Comparison of ENCODE assay signal across 8 cellular contexts in genomic region chr19:4077800-4078683, GRCh38. TPM values are rescaled to one million over a fixed set of nuclear protein-coding genes. Genes with fewer than 3 reads are reported as not detected.
DNase-seq lines count a peak whose midpoint lies in the region; ATAC-seq, FAIRE-seq and TF ChIP-seq lines count a peak whose summit lies in the region.

No MANE protein-coding gene starts in this region.

- H3K4me3 ChIP-seq in kidney (ENCODE audit: low read length in 2 of 2) = peak overlapping the region; percentile 57 to 58

- TF ChIP-seq CTCF in kidney (IDR thresholded peaks at IDR 0.05; ENCODE audit: borderline replicate concordance, extremely low read depth, insufficient read depth) = no peak
- no peak for TF ChIP-seq CTCF in endothelial cell (IDR thresholded peaks at IDR 0.05; ENCODE audit: unreplicated experiment)

- H3K9me3 ChIP-seq in kidney (ENCODE audit: control insufficient read depth in 1 of 2, low read length in 2 of 2) = no peaks in the 10 kb centered on the region

- H3K4me3 Mint-ChIP-seq in activated naive CD8-positive, alpha-beta T cell treated with anti-CD3 and anti-CD28 coated beads, Interleukin-2, amount 10 ng/mL, durations not matched to agents 7 days and 5 days = peak overlapping the region; percentile 87
- no peak overlapping the region for H3K4me3 Mint-ChIP-seq in endothelial cell (ENCODE audit: unreplicated experiment)

- FAIRE-seq in kidney (lab: Jason Lieb, UNC) = no peak

- no peaks in the 10 kb centered on the region for H3K36me3 Mint-ChIP-seq in activated naive CD8-positive, alpha-beta T cell treated with anti-CD3 and anti-CD28 coated beads, Interleukin-2, amount 10 ng/mL, durations not matched to agents 7 days and 5 days
- no peaks in the 10 kb centered on the region for H3K36me3 Mint-ChIP-seq in endothelial cell (ENCODE audit: low read depth, unreplicated experiment)

- peak overlapping the region; percentile 95 for H3K27ac Mint-ChIP-seq in activated naive CD8-positive, alpha-beta T cell treated with anti-CD3 and anti-CD28 coated beads, Interleukin-2, amount 10 ng/mL, durations not matched to agents 7 days and 5 days
- H3K27ac Mint-ChIP-seq in endothelial cell (ENCODE audit: unreplicated experiment) = no peak overlapping the region

- peak; percentile 73 for ATAC-seq in activated naive CD8-positive, alpha-beta T cell treated with anti-CD3 and anti-CD28 coated beads, Interleukin-2, amount 10 ng/mL, durations not matched to agents 7 days and 5 days (ENCODE audit: low read depth)
- ATAC-seq in GM19035 (IDR thresholded peaks at IDR 0.05; ENCODE audit: unreplicated experiment) = no peak

- H3K4me1 ChIP-seq in kidney (ENCODE audit: control insufficient read depth in 1 of 2, insufficient read depth in 1 of 2, low read depth in 1 of 2, low read length in 2 of 2) = peaks cover 5 to 8% of the 10 kb centered on the region in 2 donors

- peak; percentile 80 for DNase-seq in GM03348 (ENCODE audit: low spot score)
- peak; percentile 27 for DNase-seq in NCI-H2227 treated with DMSO at 0.1 percent for 48 hours (lab: John Stamatoyannopoulos, UW)
- peak; percentile 70 for DNase-seq in activated naive CD8-positive, alpha-beta T cell treated with anti-CD3 and anti-CD28 coated beads, Interleukin-2, amount 10 ng/mL, durations not matched to agents 7 days and 5 days
- DNase-seq in kidney = peak; percentile 89
- peak; percentile 74 for DNase-seq in stimulated activated CD8-positive, alpha-beta memory T cell treated with anti-CD3 and anti-CD28 coated beads, Interleukin-4, amount 100 ng/mL, for 48 hours
- no peak for DNase-seq in endothelial cell (ENCODE audit: low spot score)
- DNase-seq in DMS 273 treated with DMSO at 0.1 percent for 48 hours (lab: John Stamatoyannopoulos, UW) = no peak

- peaks cover 48% of the 10 kb centered on the region for H3K4me1 Mint-ChIP-seq in activated naive CD8-positive, alpha-beta T cell treated with anti-CD3 and anti-CD28 coated beads, Interleukin-2, amount 10 ng/mL, durations not matched to agents 7 days and 5 days
- H3K4me1 Mint-ChIP-seq in endothelial cell (ENCODE audit: unreplicated experiment) = no peaks in the 10 kb centered on the region

- H3K27ac ChIP-seq in kidney (ENCODE audit: low read depth in 2 of 2, low read length in 2 of 2) = peak overlapping the region; percentile 63 to 83

- POLR2A ChIA-PET in activated naive CD8-positive, alpha-beta T cell treated with anti-CD3 and anti-CD28 coated beads, Interleukin-2, amount 10 ng/mL, durations not matched to agents 7 days and 5 days (lab: Charles Lee) = interaction anchor here (1.0 to 4.5 kb wide), 7 partner anchors 9 to 37 kb away, joined by 4 to 36 read pairs (median 8); partner anchors contain the start of gene ZBTB7A

- H3K9ac ChIP-seq in kidney (ENCODE audit: low read length in 2 of 2) = peak overlapping the region in 1 of 2 donors; percentile 69

- H3K27me3 Mint-ChIP-seq in activated naive CD8-positive, alpha-beta T cell treated with anti-CD3 and anti-CD28 coated beads, Interleukin-2, amount 10 ng/mL, durations not matched to agents 7 days and 5 days = no peaks in the 10 kb centered on the region
- peaks cover 1% of the 10 kb centered on the region for H3K27me3 Mint-ChIP-seq in endothelial cell (ENCODE audit: unreplicated experiment)

- H3K36me3 ChIP-seq in kidney (ENCODE audit: control insufficient read depth in 1 of 2, insufficient read depth in 2 of 2, low read length in 2 of 2) = no peaks in the 10 kb centered on the region

- no peaks in the 10 kb centered on the region for H3K9me3 Mint-ChIP-seq in activated naive CD8-positive, alpha-beta T cell treated with anti-CD3 and anti-CD28 coated beads, Interleukin-2, amount 10 ng/mL, durations not matched to agents 7 days and 5 days
- no peaks in the 10 kb centered on the region for H3K9me3 Mint-ChIP-seq in endothelial cell (ENCODE audit: unreplicated experiment)

- intact Hi-C loops in kidney (cut with DNase I) = no loop called here

RNA-seq across cellular contexts. Expression of gene ZBTB7A, which starts 11.3 kb away (rescaled TPM):
- total RNA-seq in activated naive CD8-positive, alpha-beta T cell treated with anti-CD3 and anti-CD28 coated beads, Interleukin-2, amount 10 ng/mL, durations not matched to agents 7 days and 5 days = 10 to 100 TPM; 60.6 to 61.5 TPM
- total RNA-seq in kidney = 53.2 TPM
- polyA plus RNA-seq in kidney (ENCODE audit: insufficient read depth, low read depth, low replicate concordance) = 8.9 TPM
- total RNA-seq in endothelial cell (ENCODE audit: unreplicated experiment) = 14.5 TPM

RNA-seq across cellular contexts. Expression of gene MAP2K2, which starts 45.9 kb away (rescaled TPM):
- total RNA-seq in activated naive CD8-positive, alpha-beta T cell treated with anti-CD3 and anti-CD28 coated beads, Interleukin-2, amount 10 ng/mL, durations not matched to agents 7 days and 5 days = 100 to 1,000 TPM; 210 to 211 TPM
- total RNA-seq in kidney = 105 TPM
- 138 TPM for polyA plus RNA-seq in kidney (ENCODE audit: insufficient read depth, low read depth, low replicate concordance)
- total RNA-seq in endothelial cell (ENCODE audit: unreplicated experiment) = 153 TPM

Comparison
In these comparisons a context has a peak if more than half of its experiments do, and no peak if none do; other contexts are left out.
1. DNase-seq: peak in GM03348 (single experiment), NCI-H2227 treated with DMSO at 0.1 percent for 48 hours (single experiment), activated naive CD8-positive, alpha-beta T cell treated with anti-CD3 and anti-CD28 coated beads, Interleukin-2, amount 10 ng/mL, durations not matched to agents 7 days and 5 days (single experiment), kidney (single experiment) and stimulated activated CD8-positive, alpha-beta memory T cell treated with anti-CD3 and anti-CD28 coated beads, Interleukin-4, amount 100 ng/mL, for 48 hours (single experiment); none in endothelial cell (single experiment) and DMS 273 treated with DMSO at 0.1 percent for 48 hours (single experiment).